ENCODE assay signal across 21 cellular contexts in genomic region chr10:44388641-44389040, GRCh38. TPM values are rescaled to one million over a fixed set of nuclear protein-coding genes. Genes with fewer than 3 reads are reported as not detected.
"Had no signal": no experiment of that assay in that cellular context is flagged by ENCODE, and none has a peak within 500 bp of the region (broad histone marks: within the 10 kb centered on the region; RNA-seq: fewer than 3 reads in every experiment).

No MANE protein-coding gene starts in this region.

- H3K36me3 Mint-ChIP-seq: activated naive CD8-positive, alpha-beta T cell; mesothelial cell of epicardium; natural killer cell treated with Interleukin-12 subunit alpha and Interleukin-12 subunit beta and Interleukin-15 and Interleukin-18, amount 100 ng/mL, for 72 hours had no signal

- H3K9me3 Mint-ChIP-seq: activated B cell treated with CpG ODN at 0.5 μM for 24 hours; activated CD8-positive, alpha-beta T cell treated with anti-CD3 and anti-CD28 coated beads for 36 hours; activated T-cell treated with anti-CD3 and anti-CD28 coated beads, Interleukin-2, amount 50 U/mL, for 72 hours; effector memory CD8-positive, alpha-beta T cell; mesothelial cell of epicardium; natural killer cell treated with Interleukin-12 subunit alpha and Interleukin-12 subunit beta and Interleukin-15 and Interleukin-18, amount 100 ng/mL, for 72 hours; stimulated activated naive CD8-positive, alpha-beta T cell treated with anti-CD3 and anti-CD28 coated beads, Interleukin-15, Interleukin-2, amounts not matched to agents 100 ng/mL and 50 ng/mL, for 24 hours; T-helper 2 cell treated with Interferon-gamma antibody and Interleukin-4, amounts not matched to agents 5 μg/mL and 100 μg/mL, for 36 hours had no signal

- H3K4me1 ChIP-seq: foreskin keratinocyte had no signal

- H3K9ac ChIP-seq: SK-N-SH had no signal

- DNase-seq: activated B cell treated with CpG ODN at 0.5 μM for 24 hours; activated CD4-positive, alpha-beta T cell treated with anti-CD3 and anti-CD28 coated beads for 48 hours; activated CD8-positive, alpha-beta T cell treated with anti-CD3 and anti-CD28 coated beads for 36 hours; activated gamma-delta T cell treated with Interleukin-2 at 50 U/mL for 16 hours; activated T-cell treated with anti-CD3 and anti-CD28 coated beads, Interleukin-2, amount 50 U/mL, for 72 hours; dermis blood vessel endothelial cell; effector memory CD8-positive, alpha-beta T cell; foreskin keratinocyte; SK-N-SH; stimulated activated CD4-positive, alpha-beta T cell treated with anti-CD3 and anti-CD28 coated beads, Interleukin-15, amount 100 ng/mL, for 24 hours; stimulated activated CD4-positive, alpha-beta T cell treated with anti-CD3 and anti-CD28 coated beads, Interleukin-2, amount 100 ng/mL, for 48 hours; trophoblast cell had no signal

- H3K4me2 ChIP-seq: hepatocyte, SK-N-SH had no signal

- ATAC-seq: activated CD8-positive, alpha-beta T cell treated with anti-CD3 and anti-CD28 coated beads for 36 hours; activated T-cell treated with anti-CD3 and anti-CD28 coated beads, Interleukin-2, amount 50 U/mL, for 72 hours; effector memory CD8-positive, alpha-beta T cell; foreskin keratinocyte; natural killer cell treated with Interleukin-12 subunit alpha and Interleukin-12 subunit beta and Interleukin-15 and Interleukin-18, amount 100 ng/mL, for 72 hours had no signal

- H3K4me3 ChIP-seq: hepatocyte, lung had no signal

- H3K27ac ChIP-seq: epithelial cell of prostate, foreskin keratinocyte, hepatocyte, neutrophil had no signal

- H3K4me3 Mint-ChIP-seq: activated B cell treated with CpG ODN at 0.5 μM for 24 hours; activated CD8-positive, alpha-beta T cell treated with anti-CD3 and anti-CD28 coated beads for 36 hours; activated naive CD8-positive, alpha-beta T cell; activated T-cell treated with anti-CD3 and anti-CD28 coated beads, Interleukin-2, amount 50 U/mL, for 72 hours; effector memory CD8-positive, alpha-beta T cell; mesothelial cell of epicardium; natural killer cell treated with Interleukin-12 subunit alpha and Interleukin-12 subunit beta and Interleukin-15 and Interleukin-18, amount 100 ng/mL, for 72 hours; stimulated activated naive CD8-positive, alpha-beta T cell treated with anti-CD3 and anti-CD28 coated beads, Interleukin-15, Interleukin-2, amounts not matched to agents 100 ng/mL and 50 ng/mL, for 24 hours; T-helper 2 cell treated with Interferon-gamma antibody and Interleukin-4, amounts not matched to agents 5 μg/mL and 100 μg/mL, for 36 hours had no signal

- H3K9me3 ChIP-seq: neutrophil, SK-N-SH had no signal

- H3K27ac Mint-ChIP-seq: activated B cell treated with CpG ODN at 0.5 μM for 24 hours; activated CD8-positive, alpha-beta T cell treated with anti-CD3 and anti-CD28 coated beads for 36 hours; activated naive CD8-positive, alpha-beta T cell; activated T-cell treated with anti-CD3 and anti-CD28 coated beads, Interleukin-2, amount 50 U/mL, for 72 hours; effector memory CD8-positive, alpha-beta T cell; mesothelial cell of epicardium; natural killer cell treated with Interleukin-12 subunit alpha and Interleukin-12 subunit beta and Interleukin-15 and Interleukin-18, amount 100 ng/mL, for 72 hours; stimulated activated naive CD8-positive, alpha-beta T cell treated with anti-CD3 and anti-CD28 coated beads, Interleukin-15, Interleukin-2, amounts not matched to agents 100 ng/mL and 50 ng/mL, for 24 hours; T-helper 2 cell treated with Interferon-gamma antibody and Interleukin-4, amounts not matched to agents 5 μg/mL and 100 μg/mL, for 36 hours had no signal

- H3K36me3 ChIP-seq: neutrophil had no signal

- H2AFZ ChIP-seq: hepatocyte had no signal

RNA-seq across cellular contexts. Expression of gene CXCL12, which starts 3.7 kb away (rescaled TPM):
- total RNA-seq: activated B cell treated with CpG ODN at 0.5 μM for 24 hours; activated CD8-positive, alpha-beta T cell treated with anti-CD3 and anti-CD28 coated beads for 36 hours; activated T-cell treated with anti-CD3 and anti-CD28 coated beads, Interleukin-2, amount 50 U/mL, for 72 hours; foreskin keratinocyte had no signal
- polyA plus RNA-seq: foreskin keratinocyte had no signal
